ENCODE assay signal across 1 cellular context in genomic region chr6:83511901-83512681, GRCh38.
A peak's percentile ranks its signal among the peaks of the same experiment; 100 is the strongest.
TF ChIP-seq lines count a peak whose summit lies in the region.

Gene PRSS35, plus strand, starts transcription at chr6:83512534. Its CDS starts 10,908 bp downstream, at chr6:83523442.

TF ChIP-seq in HEK293, 187 proteins besides CTCF, POLR2A, EP300 and RAD21 (continued from another document and continues in another):
- TF ChIP-seq REST (tag by site-specific recombination; IDR thresholded peaks at IDR 0.05) (0 out of 2 replicates have a peak, but pooled peaks have one; percentile 7), ZNF391 (tag by site-specific recombination; IDR thresholded peaks at IDR 0.05; ENCODE audit: borderline replicate concordance, low read depth) (no peak), OVOL3 (tag by site-specific recombination; IDR thresholded peaks at IDR 0.05) (no peak), ZNF580 (tag by site-specific recombination; IDR thresholded peaks at IDR 0.05) (no peak), PBX3 (CRISPR knock-in tag; IDR thresholded peaks at IDR 0.05) (0 out of 2 replicates have a peak, but pooled peaks have one; percentile 18), ZNF473 (tag by site-specific recombination; IDR thresholded peaks at IDR 0.05) (no peak), PRDM10 (tag by site-specific recombination; IDR thresholded peaks at IDR 0.05) (peak; percentile 92), ZNF518A (tag by site-specific recombination; conservative IDR thresholded peaks at IDR 0.05; ENCODE audit: low read depth) (no peak), KLF16 (tag by site-specific recombination; IDR thresholded peaks at IDR 0.05) (peak; percentile 78; the same call in 1 of the 2 replicates), ZNF274 (IDR thresholded peaks at IDR 0.05; ENCODE audit: low read length) (no peak), ZNF274 (tag by site-specific recombination; IDR thresholded peaks at IDR 0.05; ENCODE audit: borderline replicate concordance) (no peak), ZBTB8A (tag by site-specific recombination; IDR thresholded peaks at IDR 0.05) (peak; percentile 21; the same call in 1 of the 2 replicates), ZBTB1 (tag by site-specific recombination; IDR thresholded peaks at IDR 0.05) (no peak), ZSCAN5A (tag by site-specific recombination; IDR thresholded peaks at IDR 0.05) (no peak), ZNF623 (tag by site-specific recombination; IDR thresholded peaks at IDR 0.05) (no peak), ZBTB48 (tag by site-specific recombination; IDR thresholded peaks at IDR 0.05) (no peak; the same call in 1 of the 2 replicates), ZNF449 (tag by site-specific recombination; IDR thresholded peaks at IDR 0.05) (no peak), PRDM1 (tag by site-specific recombination; IDR thresholded peaks at IDR 0.05) (peak; percentile 81), MZF1 (tag by site-specific recombination; IDR thresholded peaks at IDR 0.05; ENCODE audit: borderline replicate concordance) (no peak), KLF8 (tag by site-specific recombination; IDR thresholded peaks at IDR 0.05) (peak; percentile 64), ZBTB17 (tag by site-specific recombination; IDR thresholded peaks at IDR 0.05) (no peak; the same call in none of the 2 replicates), SALL2 (tag by site-specific recombination; IDR thresholded peaks at IDR 0.05; ENCODE audit: borderline replicate concordance) (no peak), ZSCAN18 (tag by site-specific recombination; IDR thresholded peaks at IDR 0.05) (no peak), ZNF202 (tag by site-specific recombination; IDR thresholded peaks at IDR 0.05; ENCODE audit: borderline replicate concordance) (no peak), ZNF394 (tag by site-specific recombination; IDR thresholded peaks at IDR 0.05; ENCODE audit: borderline replicate concordance) (peak; percentile 29; the same call in 1 of the 2 replicates), ZNF560 (tag by site-specific recombination; IDR thresholded peaks at IDR 0.05; ENCODE audit: borderline replicate concordance) (no peak), ZNF223 (tag by site-specific recombination; IDR thresholded peaks at IDR 0.05) (no peak), GLIS2 (tag by site-specific recombination; IDR thresholded peaks at IDR 0.05) (peak; percentile 76), ZNF704 (tag by site-specific recombination; IDR thresholded peaks at IDR 0.05) (no peak), YY1 (tag by site-specific recombination; IDR thresholded peaks at IDR 0.05) (no peak), ZNF555 (tag by site-specific recombination; conservative IDR thresholded peaks at IDR 0.05) (no peak), ZNF302 (tag by site-specific recombination; IDR thresholded peaks at IDR 0.05; ENCODE audit: low read depth) (no peak), PATZ1 (tag by site-specific recombination; IDR thresholded peaks at IDR 0.05) (peak; percentile 77), ZNF785 (tag by site-specific recombination; IDR thresholded peaks at IDR 0.05) (no peak), ZNF776 (tag by site-specific recombination; IDR thresholded peaks at IDR 0.05; ENCODE audit: borderline replicate concordance) (no peak), ZNF335 (tag by site-specific recombination; conservative IDR thresholded peaks at IDR 0.05) (peak; percentile 98), ZNF521 (tag by site-specific recombination; IDR thresholded peaks at IDR 0.05) (no peak)
